Comparison of ENCODE assay signal across 11 cellular contexts in genomic region chr12:70920251-70920851, GRCh38.
DNase-seq lines count a peak whose midpoint lies in the region; TF ChIP-seq lines count a peak whose summit lies in the region.
"Had no signal": no experiment of that assay in that cellular context is flagged by ENCODE, and none has a peak within 500 bp of the region (broad histone marks: within the 10 kb centered on the region; RNA-seq: fewer than 3 reads in every experiment).

Gene PTPRR (minus strand): TSS chr12:70920738. CDS start chr12:70920390, 348 bp downstream.

- DNase-seq in COLO668 (lab: John Stamatoyannopoulos, UW; ENCODE audit: unreplicated experiment), result peak; percentile 69
- DNase-seq in NCI-H2227 treated with DMSO at 0.1 percent for 48 hours (lab: John Stamatoyannopoulos, UW), result peak; percentile 37
- DNase-seq in coronary artery (ENCODE audit: low spot score), result no peak
- no peak for DNase-seq in SIG-M5 treated with dmso at 0.1 percent for 504 hours (lab: John Stamatoyannopoulos, UW; ENCODE audit: unreplicated experiment)
- no peak for DNase-seq in GM10248 (ENCODE audit: extremely low spot score)
- DNase-seq in KBM-7, result no peak
- DNase-seq in NCI-H2171 treated with DMSO at 0.1 percent for 48 hours (lab: John Stamatoyannopoulos, UW), result no peak
- DNase-seq: activated naive CD8-positive, alpha-beta T cell treated with anti-CD3 and anti-CD28 coated beads for 36 hours; small intestine had no signal

- in situ Hi-C loops in KBM-7 (cut with MboI; ENCODE audit: low pct_unique_long_range_greater_than_20kb, low sequenced_read_pairs), result no loop called here

- peaks cover 6% of the 10 kb centered on the region for H3K4me1 ChIP-seq in neuron (ENCODE audit: insufficient read depth, low read length)

- peak within 1 kb of the TSS; percentile 58 for H3K4me3 ChIP-seq in coronary artery
- peak within 1 kb of the TSS; percentile 26 for H3K4me3 ChIP-seq in neuron (ENCODE audit: low read length)

- H3K9me3 ChIP-seq in neuron (ENCODE audit: low read length), result no peaks in the 10 kb centered on the region

- H3K27ac ChIP-seq in coronary artery, result no peak within 1 kb of the TSS
- H3K27ac ChIP-seq: C4-2B had no signal

- POLR2A ChIA-PET in GM10248 (lab: Yijun Ruan, JAX), result no interaction called here

- H3K36me3 ChIP-seq in neuron (ENCODE audit: insufficient read depth, low read length), result no peaks in the 10 kb centered on the region

- TF ChIP-seq CTCF in coronary artery (IDR thresholded peaks at IDR 0.05) (no peak), GM10248 (IDR thresholded peaks at IDR 0.05; ENCODE audit: control extremely low read depth, extremely low read depth, low read depth, missing control alignments) (no peak)

- peak within 1 kb of the TSS; percentile 31 for H2AFZ ChIP-seq in neuron (ENCODE audit: low read depth, low read length)

- peaks cover 21% of the 10 kb centered on the region for H3K27me3 ChIP-seq in neuron (ENCODE audit: insufficient read depth, low read length)

- CTCF ChIA-PET in GM10248 (lab: Yijun Ruan, JAX), result interaction anchor here (0.8 to 1.4 kb wide), 2 partner anchors 14 to 16 kb away, joined by 3 to 4 read pairs; no protein-coding TSS in a partner anchor

Comparison
In these comparisons a context has a peak if more than half of its experiments do, and no peak if none do; other contexts are left out.
1. DNase-seq: peak in COLO668 (single experiment) and NCI-H2227 treated with DMSO at 0.1 percent for 48 hours (single experiment); none in coronary artery (single experiment), SIG-M5 treated with dmso at 0.1 percent for 504 hours (single experiment), GM10248 (single experiment), KBM-7 (single experiment) and NCI-H2171 treated with DMSO at 0.1 percent for 48 hours (single experiment).